Comparison of ENCODE assay signal across 24 cellular contexts in genomic region chr1:21605964-21606705, GRCh38.
"Had no signal": no experiment of that assay in that cellular context is flagged by ENCODE, and none has a peak within 500 bp of the region (broad histone marks: within the 10 kb centered on the region; RNA-seq: fewer than 3 reads in every experiment).

No MANE protein-coding gene starts in this region.

- H3K36me3 Mint-ChIP-seq: immature natural killer cell; stimulated activated naive B cell treated with anti-CD40 and anti-IgM and Interleukin-4, amounts not matched to agents 10 μg/mL and 1 μg/mL and 100 μg/mL, for 72 hours had no signal

- H3K36me3 ChIP-seq: esophagus squamous epithelium, gastroesophageal sphincter, thoracic aorta, uterus had no signal

- H3K9me3 Mint-ChIP-seq: dendritic cell treated with granulocyte-macrophage colony-stimulating factor and Interleukin-4, amounts not matched to agents 40 ng/mL and 50 ng/mL, for 4 days; effector memory CD8-positive, alpha-beta T cell; immature natural killer cell; nephron progenitor cell; stimulated activated naive CD8-positive, alpha-beta T cell treated with anti-CD3 and anti-CD28 coated beads, Interleukin-15, amount 100 ng/mL, for 72 hours had no signal

- H3K27me3 ChIP-seq: uterus had no signal

- H3K4me1 ChIP-seq: gastroesophageal sphincter, uterus had no signal

- H3K27ac Mint-ChIP-seq: dendritic cell treated with granulocyte-macrophage colony-stimulating factor and Interleukin-4, amounts not matched to agents 40 ng/mL and 50 ng/mL, for 4 days; effector memory CD8-positive, alpha-beta T cell; naive B cell; nephron progenitor cell; stimulated activated naive B cell treated with anti-CD40 and anti-IgM and Interleukin-4, amounts not matched to agents 10 μg/mL and 1 μg/mL and 100 μg/mL, for 72 hours had no signal

- DNase-seq: effector memory CD8-positive, alpha-beta T cell; esophagus squamous epithelium; foreskin fibroblast; glutamatergic neuron; immature natural killer cell; left cardiac atrium; left ventricle myocardium superior; naive B cell; nephron progenitor cell; posterior cingulate gyrus; stimulated activated CD4-positive, alpha-beta T cell treated with anti-CD3 and anti-CD28 coated beads, Interleukin-2, amount 100 ng/mL, for 24 hours; stimulated activated CD4-positive, alpha-beta T cell treated with anti-CD3 and anti-CD28 coated beads, Interleukin-4, amount 100 ng/mL, for 4 hours; stimulated activated naive B cell treated with anti-CD40 and anti-IgM and Interleukin-4, amounts not matched to agents 10 μg/mL and 1 μg/mL and 100 μg/mL, for 72 hours; stimulated activated naive CD8-positive, alpha-beta T cell treated with anti-CD3 and anti-CD28 coated beads, Interleukin-15, amount 100 ng/mL, for 72 hours; trophoblast cell; uterus had no signal

- H3K27ac ChIP-seq: epithelial cell of prostate, esophagus squamous epithelium, gastroesophageal sphincter, skin epidermis, thoracic aorta, uterus had no signal

- FAIRE-seq: colon, keratinocyte had no signal

- ATAC-seq: effector memory CD8-positive, alpha-beta T cell; gastroesophageal sphincter; left cardiac atrium; left ventricle myocardium superior; sciatic nerve; stimulated activated naive B cell treated with anti-CD40 and anti-IgM and Interleukin-4, amounts not matched to agents 10 μg/mL and 1 μg/mL and 100 μg/mL, for 72 hours; stimulated activated naive CD8-positive, alpha-beta T cell treated with anti-CD3 and anti-CD28 coated beads, Interleukin-15, amount 100 ng/mL, for 72 hours had no signal

- H3K4me3 ChIP-seq: esophagus squamous epithelium, gastroesophageal sphincter, skin epidermis, thoracic aorta, uterus had no signal

- H3K4me3 Mint-ChIP-seq: dendritic cell treated with granulocyte-macrophage colony-stimulating factor and Interleukin-4, amounts not matched to agents 40 ng/mL and 50 ng/mL, for 4 days; effector memory CD8-positive, alpha-beta T cell; immature natural killer cell; nephron progenitor cell; stimulated activated naive B cell treated with anti-CD40 and anti-IgM and Interleukin-4, amounts not matched to agents 10 μg/mL and 1 μg/mL and 100 μg/mL, for 72 hours; stimulated activated naive CD8-positive, alpha-beta T cell treated with anti-CD3 and anti-CD28 coated beads, Interleukin-15, amount 100 ng/mL, for 72 hours had no signal

- H3K9me3 ChIP-seq: esophagus squamous epithelium, gastroesophageal sphincter, thoracic aorta, uterus had no signal
